In the genomic region with DNA sequence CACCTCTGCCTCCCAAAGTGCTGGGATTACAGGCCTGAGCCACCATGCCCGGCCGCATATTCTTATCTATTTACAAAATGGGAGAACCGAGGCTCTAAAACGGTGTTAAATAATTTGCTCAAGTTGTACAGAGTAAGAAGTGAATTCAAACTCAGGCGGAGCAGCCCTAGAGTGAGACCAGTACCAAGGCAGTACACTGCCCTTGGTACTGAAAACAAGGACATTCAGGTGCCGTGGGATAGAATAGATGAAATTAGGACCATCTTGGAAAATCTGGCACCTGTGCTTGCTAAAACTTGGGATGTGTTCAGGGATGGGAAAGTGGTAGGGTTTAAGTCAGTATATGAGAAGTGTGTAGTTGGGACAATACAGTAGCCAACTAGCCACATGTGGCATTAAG, we compare ENCODE assay signal across 30 cellular contexts.
"Had no signal": no experiment of that assay in that cellular context is flagged by ENCODE, and none has a peak within 500 bp of the region (broad histone marks: within the 10 kb centered on the region; RNA-seq: fewer than 3 reads in every experiment).

No MANE protein-coding gene starts in this region.

- ATAC-seq: activated CD8-positive, alpha-beta memory T cell treated with anti-CD3 and anti-CD28 coated beads, Interleukin-2, amount 10 ng/mL, durations not matched to agents 7 days and 5 days; activated naive CD8-positive, alpha-beta T cell treated with anti-CD3 and anti-CD28 coated beads, Interleukin-2, amount 50 U/mL, for 24 hours; PC-3 had no signal

- H3K27me3 ChIP-seq: brain microvascular endothelial cell, Peyer's patch had no signal

- H3K9me3 Mint-ChIP-seq: activated CD4-positive, alpha-beta memory T cell treated with anti-CD3 and anti-CD28 coated beads, Interleukin-2, amount 10 ng/mL, durations not matched to agents 7 days and 5 days; activated naive CD4-positive, alpha-beta T cell treated with anti-CD3 and anti-CD28 coated beads, Interleukin-2, amount 10 ng/mL, durations not matched to agents 7 days and 5 days; activated naive CD8-positive, alpha-beta T cell treated with anti-CD3 and anti-CD28 coated beads, Interleukin-2, amount 50 U/mL, for 24 hours; T-helper 1 cell treated with Interleukin-12 subunit alpha and Interleukin-12 subunit beta and Interleukin-4 antibody, amounts not matched to agents 30 μg/mL and 1 μg/mL, for 36 hours; T-helper 2 cell treated with Interferon-gamma antibody and Interleukin-4, amounts not matched to agents 5 μg/mL and 100 μg/mL, for 36 hours had no signal

- H3K4me3 ChIP-seq: Peyer's patch had no signal

- H3K4me3 Mint-ChIP-seq: activated CD4-positive, alpha-beta memory T cell treated with anti-CD3 and anti-CD28 coated beads, Interleukin-2, amount 10 ng/mL, durations not matched to agents 7 days and 5 days; activated CD8-positive, alpha-beta memory T cell treated with anti-CD3 and anti-CD28 coated beads, Interleukin-2, amount 10 ng/mL, durations not matched to agents 7 days and 5 days; activated naive CD4-positive, alpha-beta T cell treated with anti-CD3 and anti-CD28 coated beads, Interleukin-2, amount 10 ng/mL, durations not matched to agents 7 days and 5 days; activated naive CD8-positive, alpha-beta T cell; activated naive CD8-positive, alpha-beta T cell treated with anti-CD3 and anti-CD28 coated beads, Interleukin-2, amount 50 U/mL, for 24 hours; T-helper 1 cell treated with Interleukin-12 subunit alpha and Interleukin-12 subunit beta and Interleukin-4 antibody, amounts not matched to agents 30 μg/mL and 1 μg/mL, for 36 hours; T-helper 2 cell treated with Interferon-gamma antibody and Interleukin-4, amounts not matched to agents 5 μg/mL and 100 μg/mL, for 36 hours had no signal

- H3K27me3 Mint-ChIP-seq: activated CD4-positive, alpha-beta memory T cell treated with anti-CD3 and anti-CD28 coated beads, Interleukin-2, amount 10 ng/mL, durations not matched to agents 7 days and 5 days; activated CD8-positive, alpha-beta memory T cell treated with anti-CD3 and anti-CD28 coated beads, Interleukin-2, amount 10 ng/mL, durations not matched to agents 7 days and 5 days; activated naive CD4-positive, alpha-beta T cell treated with anti-CD3 and anti-CD28 coated beads, Interleukin-2, amount 10 ng/mL, durations not matched to agents 7 days and 5 days; activated naive CD8-positive, alpha-beta T cell; activated naive CD8-positive, alpha-beta T cell treated with anti-CD3 and anti-CD28 coated beads, Interleukin-2, amount 50 U/mL, for 24 hours had no signal

- H3K27ac Mint-ChIP-seq: activated CD4-positive, alpha-beta memory T cell treated with anti-CD3 and anti-CD28 coated beads, Interleukin-2, amount 10 ng/mL, durations not matched to agents 7 days and 5 days; activated CD8-positive, alpha-beta memory T cell treated with anti-CD3 and anti-CD28 coated beads, Interleukin-2, amount 10 ng/mL, durations not matched to agents 7 days and 5 days; activated naive CD4-positive, alpha-beta T cell treated with anti-CD3 and anti-CD28 coated beads, Interleukin-2, amount 10 ng/mL, durations not matched to agents 7 days and 5 days; activated naive CD8-positive, alpha-beta T cell; T-helper 1 cell treated with Interleukin-12 subunit alpha and Interleukin-12 subunit beta and Interleukin-4 antibody, amounts not matched to agents 30 μg/mL and 1 μg/mL, for 36 hours; T-helper 2 cell treated with Interferon-gamma antibody and Interleukin-4, amounts not matched to agents 5 μg/mL and 100 μg/mL, for 36 hours had no signal

- H3K9ac ChIP-seq: KMS-11 had no signal

- H3K36me3 Mint-ChIP-seq: activated CD8-positive, alpha-beta memory T cell treated with anti-CD3 and anti-CD28 coated beads, Interleukin-2, amount 10 ng/mL, durations not matched to agents 7 days and 5 days; activated naive CD4-positive, alpha-beta T cell treated with anti-CD3 and anti-CD28 coated beads, Interleukin-2, amount 10 ng/mL, durations not matched to agents 7 days and 5 days; activated naive CD8-positive, alpha-beta T cell had no signal

- H3K36me3 ChIP-seq: brain microvascular endothelial cell, Peyer's patch had no signal

- H3K9me3 ChIP-seq: Peyer's patch had no signal

- H3K4me2 ChIP-seq: KMS-11 had no signal

- H3K4me1 Mint-ChIP-seq: activated CD4-positive, alpha-beta memory T cell treated with anti-CD3 and anti-CD28 coated beads, Interleukin-2, amount 10 ng/mL, durations not matched to agents 7 days and 5 days; activated CD8-positive, alpha-beta memory T cell treated with anti-CD3 and anti-CD28 coated beads, Interleukin-2, amount 10 ng/mL, durations not matched to agents 7 days and 5 days; activated naive CD4-positive, alpha-beta T cell treated with anti-CD3 and anti-CD28 coated beads, Interleukin-2, amount 10 ng/mL, durations not matched to agents 7 days and 5 days; activated naive CD8-positive, alpha-beta T cell treated with anti-CD3 and anti-CD28 coated beads, Interleukin-2, amount 50 U/mL, for 24 hours had no signal

- H3K4me1 ChIP-seq: Peyer's patch had no signal

- H3K27ac ChIP-seq: brain microvascular endothelial cell, KMS-11, Peyer's patch had no signal

- DNase-seq: activated CD4-positive, alpha-beta memory T cell treated with anti-CD3 and anti-CD28 coated beads, Interleukin-2, amount 10 ng/mL, durations not matched to agents 7 days and 5 days; activated CD4-positive, alpha-beta T cell treated with anti-CD3 and anti-CD28 coated beads for 1 hour; activated CD4-positive, alpha-beta T cell treated with anti-CD3 and anti-CD28 coated beads for 48 hours; activated CD4-positive, CD25-positive, alpha-beta regulatory T cell; activated CD8-positive, alpha-beta memory T cell treated with anti-CD3 and anti-CD28 coated beads for 24 hours; activated CD8-positive, alpha-beta memory T cell treated with anti-CD3 and anti-CD28 coated beads, Interleukin-2, amount 10 ng/mL, durations not matched to agents 7 days and 5 days; activated CD8-positive, alpha-beta memory T cell treated with anti-CD3 and anti-CD28 coated beads, Interleukin-2, amount 50 U/mL, for 48 hours; activated effector memory CD4-positive, alpha-beta T cell treated with Interleukin-2 at 50 U/mL for 16 hours; activated naive CD4-positive, alpha-beta T cell treated with anti-CD3 and anti-CD28 coated beads, Interleukin-2, amount 10 ng/mL, durations not matched to agents 7 days and 5 days; activated naive CD8-positive, alpha-beta T cell treated with anti-CD3 and anti-CD28 coated beads, Interleukin-2, amount 50 U/mL, for 24 hours; activated T-cell treated with anti-CD3 and anti-CD28 coated beads, Interleukin-2, amount 50 U/mL, for 48 hours; anterior cingulate cortex; brain microvascular endothelial cell; central memory CD4-positive, alpha-beta T cell; MM.1S; MV-4-11; NCI-H1092; NCI-H1436 treated with DMSO at 0.1 percent for 48 hours; NCI-H1694 treated with DMSO at 0.1 percent for 48 hours; NCI-H2029; NCI-H345; NCI-H524 treated with DMSO at 0.1 percent for 48 hours; PC-3; Peyer's patch; RPMI8226; SHP77 treated with DMSO at 0.1 percent for 48 hours had no signal
